10 cellular contexts compared by ENCODE assay signal in genomic region chr4:1727117-1728031, GRCh38. TPM values are rescaled to one million over a fixed set of nuclear protein-coding genes. Genes with fewer than 3 reads are reported as not detected.
DNase-seq lines count a peak whose midpoint lies in the region; ATAC-seq and TF ChIP-seq lines count a peak whose summit lies in the region.
"Had no signal": no experiment of that assay in that cellular context is flagged by ENCODE, and none has a peak within 500 bp of the region (broad histone marks: within the 10 kb centered on the region; RNA-seq: fewer than 3 reads in every experiment).

No MANE protein-coding gene starts in this region.

- H3K27ac ChIP-seq in A673 (ENCODE audit: low read depth, low read length, poor library complexity, severe bottlenecking) (peak overlapping the region; percentile 52), brain microvascular endothelial cell (peak overlapping the region; percentile 48), left lung (peak overlapping the region; percentile 63 to 89), WERI-Rb-1 (no peak overlapping the region)

- peak; percentile 67 for DNase-seq in A673 (ENCODE audit: low spot score)
- peak; percentile 66 for DNase-seq in LHCN-M2 (ENCODE audit: low read depth)
- DNase-seq in brain microvascular endothelial cell = peak; percentile 82
- peak; percentile 87 to 94 for DNase-seq in left lung
- no peak for DNase-seq in AG20443 (ENCODE audit: low spot score)
- DNase-seq in stimulated activated CD4-positive, alpha-beta T cell treated with anti-CD3 and anti-CD28 coated beads, Interleukin-4, amount 100 ng/mL, for 24 hours = no peak
- no peak for DNase-seq in WERI-Rb-1
- DNase-seq: activated CD8-positive, alpha-beta T cell treated with anti-CD3 and anti-CD28 coated beads for 36 hours; DMS 273 treated with DMSO at 0.1 percent for 48 hours had no signal

- H3K36me3 ChIP-seq in A673 (ENCODE audit: insufficient read depth, low read length, poor library complexity, severe bottlenecking) (peaks cover 95% of the 10 kb centered on the region), brain microvascular endothelial cell (replicated peaks) (peaks cover 17% of the 10 kb centered on the region), left lung (peaks cover 0 to 47% of the 10 kb centered on the region in 2 donors), WERI-Rb-1 (peaks cover 97% of the 10 kb centered on the region)

- CTCF ChIA-PET in A673 (lab: Charles Lee) = interaction anchor here (0.5 to 3.4 kb wide), 3 partner anchors 34 to 691 kb away, joined by 3 to 11 read pairs (median 4); partner anchors contain the start of gene CFAP99

- POLR2A ChIA-PET in A673 (lab: Charles Lee; ENCODE audit: low non-redundant PET) = no interaction called here

- in situ Hi-C loops in brain microvascular endothelial cell (cut with HindIII; ENCODE audit: low pct_ligation_motif_present, low sequenced_read_pairs) = no loop called here

- peaks cover 10% of the 10 kb centered on the region for H3K4me1 ChIP-seq in A673 (ENCODE audit: insufficient read depth, low read length, poor library complexity, severe bottlenecking)
- H3K4me1 ChIP-seq in left lung = peaks cover 4 to 80% of the 10 kb centered on the region in 2 donors

- intact Hi-C loops in A673 (cut with micrococcal nuclease; ENCODE audit: unreplicated experiment) (no loop called here), left lung (cut with DNase I) (loop anchor here in 1 of 2 donors (5.0 kb wide), 1 partner anchor 35 kb away; no protein-coding TSS in a partner anchor)

- H3K27me3 ChIP-seq in A673 (replicated peaks; ENCODE audit: insufficient read depth, low read depth, low read length, poor library complexity) = no peaks in the 10 kb centered on the region
- no peaks in the 10 kb centered on the region for H3K27me3 ChIP-seq in brain microvascular endothelial cell (replicated peaks)
- no peaks in the 10 kb centered on the region for H3K27me3 ChIP-seq in left lung
- H3K27me3 ChIP-seq in WERI-Rb-1 (ENCODE audit: insufficient read depth, low read depth, severe bottlenecking) = no peaks in the 10 kb centered on the region

- H3K9me3 ChIP-seq in A673 (ENCODE audit: low read depth, low read length, poor library complexity, severe bottlenecking) = no peaks in the 10 kb centered on the region
- H3K9me3 ChIP-seq in left lung = no peaks in the 10 kb centered on the region
- no peaks in the 10 kb centered on the region for H3K9me3 ChIP-seq in WERI-Rb-1 (ENCODE audit: severe bottlenecking)

- H3K4me3 ChIP-seq in A673 (ENCODE audit: low read depth, low read length, poor library complexity, severe bottlenecking) (no peak overlapping the region), brain microvascular endothelial cell (ENCODE audit: low read depth, low read length) (peak overlapping the region; percentile 3), left lung (peak overlapping the region in 1 of 2 donors; percentile 31), WERI-Rb-1 (ENCODE audit: low read depth, low read length) (no peak overlapping the region)

- BruUV-seq in A673 (replicated peaks; lab: Mats Ljungman, UMichigan) = no TSS peak

- TF ChIP-seq CTCF in A673 (conservative IDR thresholded peaks at IDR 0.05; ENCODE audit: low read depth, low read length) (no peak), brain microvascular endothelial cell (IDR thresholded peaks at IDR 0.05; ENCODE audit: low read depth, low read length, missing control alignments) (no peak), left lung (IDR thresholded peaks at IDR 0.05) (no peak), WERI-Rb-1 (IDR thresholded peaks at IDR 0.05; ENCODE audit: low read depth, low read length) (no peak)

- ATAC-seq in left lung = peak; percentile 42
- ATAC-seq in HG03442 (IDR thresholded peaks at IDR 0.05; ENCODE audit: unreplicated experiment) = no peak
- ATAC-seq: activated CD8-positive, alpha-beta T cell treated with anti-CD3 and anti-CD28 coated beads for 36 hours had no signal

RNA-seq across cellular contexts. Expression of gene TACC3, which starts 6.1 kb away (rescaled TPM):
- 224 and 246 TPM in 2 replicates for total RNA-seq in A673 (2021)
- 54.8 and 59.6 TPM in 2 replicates for total RNA-seq in LHCN-M2 (2014; rRNA removed)
- polyA plus RNA-seq in LHCN-M2 (2012) = 75.6 TPM
- 10 to 100 TPM; 20.3 to 28.1 TPM for total RNA-seq in left lung

RNA-seq across cellular contexts. Expression of gene TMEM129, which starts 6.3 kb away (rescaled TPM):
- 28.8 and 33.4 TPM in 2 replicates for total RNA-seq in A673 (2021)
- 61.3 and 62.2 TPM in 2 replicates for total RNA-seq in LHCN-M2 (2014; rRNA removed)
- polyA plus RNA-seq in LHCN-M2 (2012) = 21.4 TPM
- 10 to 100 TPM; 36.8 to 41.1 TPM for total RNA-seq in left lung

RNA-seq across cellular contexts. Expression of gene SLBP, which starts 15.3 kb away (rescaled TPM):
- 85.5 and 89.5 TPM in 2 replicates for total RNA-seq in A673 (2021)
- total RNA-seq in LHCN-M2 (2014; rRNA removed) = 167 and 173 TPM in 2 replicates
- polyA plus RNA-seq in LHCN-M2 (2012) = 62.0 TPM
- 10 to 100 TPM; 39.1 to 42.8 TPM for total RNA-seq in left lung

RNA-seq across cellular contexts. Expression of gene FAM53A, which starts 43.3 kb away (rescaled TPM):
- total RNA-seq in A673 (2021) = 1.6 and 3.1 TPM in 2 replicates
- 11.1 and 12.3 TPM in 2 replicates for total RNA-seq in LHCN-M2 (2014; rRNA removed)
- 3.6 TPM for polyA plus RNA-seq in LHCN-M2 (2012)
- 1 to 10 TPM; 1.8 to 1.9 TPM for total RNA-seq in left lung

Comparison
In these comparisons a context has a peak if more than half of its experiments do, and no peak if none do; other contexts are left out.
1. DNase-seq: peak in A673 (single experiment), LHCN-M2 (single experiment), brain microvascular endothelial cell (single experiment) and left lung (2 of 2); none in AG20443 (single experiment), stimulated activated CD4-positive, alpha-beta T cell treated with anti-CD3 and anti-CD28 coated beads, Interleukin-4, amount 100 ng/mL, for 24 hours (single experiment) and WERI-Rb-1 (single experiment).